In the genomic region with DNA sequence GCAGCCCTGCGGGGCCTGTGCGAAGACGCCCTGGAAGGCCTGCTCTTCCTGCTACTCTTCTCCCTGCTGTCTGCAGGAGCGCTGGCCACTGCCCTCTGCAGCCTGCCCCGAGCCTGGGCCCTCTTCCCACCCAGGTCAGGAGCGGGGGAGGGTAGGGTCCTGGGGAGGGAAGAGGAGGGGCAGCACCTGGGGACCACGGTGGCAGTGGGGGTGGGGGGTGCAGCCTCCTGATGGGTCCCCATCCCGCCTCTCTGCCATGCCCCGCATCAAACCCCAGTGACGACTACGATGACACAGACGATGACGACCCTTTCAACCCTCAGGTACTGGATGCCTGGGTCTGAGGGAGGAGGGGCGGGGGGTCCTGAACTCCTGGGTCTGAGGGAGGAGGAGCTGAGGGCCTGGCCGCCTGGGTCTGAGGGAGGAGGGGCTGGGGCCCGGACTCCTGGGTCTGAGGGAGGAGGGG, we compare ENCODE assay signal across 23 cellular contexts. TPM values are rescaled to one million over a fixed set of nuclear protein-coding genes. Genes with fewer than 3 reads are reported as not detected.
A peak's percentile ranks its signal among the peaks of the same experiment; 100 is the strongest.
DNase-seq lines count a peak whose midpoint lies in the region; ATAC-seq and TF ChIP-seq lines count a peak whose summit lies in the region.
"Had no signal": no experiment of that assay in that cellular context is flagged by ENCODE, and none has a peak within 500 bp of the region (broad histone marks: within the 10 kb centered on the region; RNA-seq: fewer than 3 reads in every experiment).

No MANE protein-coding gene starts in this region.

- H3K79me1 ChIP-seq in neuronal stem cell (ENCODE audit: low read depth, low read length) = peaks cover 8% of the 10 kb centered on the region

- no peak overlapping the region for H3K27ac ChIP-seq in GM23338 (ENCODE audit: low read depth)
- H3K27ac ChIP-seq in neuronal stem cell (replicated peaks; ENCODE audit: low read length) = peak overlapping the region; percentile 65
- H3K27ac ChIP-seq: left lung, thoracic aorta had no signal

- H3K27me3 ChIP-seq in GM23338 (ENCODE audit: insufficient read depth) (0 out of 2 replicates have a peak, but pooled peaks cover 3% of the 10 kb centered on the region), neuronal stem cell (ENCODE audit: control insufficient read depth in 3 of 3, insufficient read depth in 3 of 3, low read depth in 1 of 3, low read length in 3 of 3) (no peaks in the 10 kb centered on the region)

- peaks cover 31% of the 10 kb centered on the region for H3K27me3 Mint-ChIP-seq in GM23338 (ENCODE audit: insufficient read depth, low read depth, poor library complexity)
- no peaks in the 10 kb centered on the region for H3K27me3 Mint-ChIP-seq in Calu3 (ENCODE audit: unreplicated experiment)
- H3K27me3 Mint-ChIP-seq: brain had no signal

- peak overlapping the region; percentile 49 for H3K4me3 ChIP-seq in GM23338
- no peak overlapping the region for H3K4me3 ChIP-seq in neuronal stem cell (ENCODE audit: low read length in 2 of 2)
- H3K4me3 ChIP-seq: left lung, thoracic aorta had no signal

- intact Hi-C loops in Calu3 (cut with micrococcal nuclease; ENCODE audit: unreplicated experiment) = no loop called here

- no TSS peak for BruUV-seq in Calu3 (replicated peaks; lab: Mats Ljungman, UMichigan)

- H2AFZ ChIP-seq in GM23338 (no peak overlapping the region), neuronal stem cell (ENCODE audit: low read length) (no peak overlapping the region)

- peaks cover 3% of the 10 kb centered on the region for H4K20me1 ChIP-seq in GM23338 (replicated peaks; ENCODE audit: insufficient read depth)

- peaks cover 0 to 2% of the 10 kb centered on the region in 2 donors for H3K9me3 ChIP-seq in neuronal stem cell (replicated peaks in 1 of 2; ENCODE audit: control insufficient read depth in 2 of 2, insufficient read depth in 1 of 2, low read depth in 1 of 2, low read length in 2 of 2)
- H3K9me3 ChIP-seq: left lung, thoracic aorta had no signal

- DNase-seq in GM23338 (ENCODE audit: low spot score) = peak; percentile 61
- peak; percentile 54 for DNase-seq in ecto neural progenitor cell (ENCODE audit: low spot score)
- DNase-seq in neuronal stem cell (ENCODE audit: low spot score) = no peak
- DNase-seq in Calu3 = no peak
- DNase-seq in GM10266 (ENCODE audit: extremely low spot score) = no peak
- DNase-seq: activated CD4-positive, alpha-beta T cell treated with anti-CD3 and anti-CD28 coated beads for 1 hour; CD4-positive, alpha-beta memory T cell; DMS53; foreskin melanocyte; left lung; NCI-H2081 treated with DMSO at 0.1 percent for 48 hours; NCI-H446 treated with DMSO at 0.1 percent for 48 hours; stimulated activated CD4-positive, alpha-beta T cell treated with anti-CD3 and anti-CD28 coated beads, Interleukin-12 subunit alpha, Interleukin-12 subunit beta, amount 100 ng/mL, for 4 hours; stimulated activated CD8-positive, alpha-beta memory T cell treated with anti-CD3 and anti-CD28 coated beads, Interleukin-4, amount 100 ng/mL, for 48 hours; SW 1271 had no signal

- H3K9me2 ChIP-seq in GM23338 (ENCODE audit: insufficient read depth) = no peaks in the 10 kb centered on the region

- peak overlapping the region; percentile 62 for H3K23ac ChIP-seq in neuronal stem cell (ENCODE audit: low read depth, low read length, poor library complexity)

- no peak overlapping the region for H4K8ac ChIP-seq in neuronal stem cell (ENCODE audit: low read depth, low read length)

- H3K4ac ChIP-seq in neuronal stem cell (ENCODE audit: low read length) = no peak overlapping the region

- H3K4me2 ChIP-seq in GM23338 (peak overlapping the region; percentile 78), neuronal stem cell (ENCODE audit: insufficient read depth, low read length, poor library complexity, severe bottlenecking) (peak overlapping the region; percentile 41)

- H3K36me3 Mint-ChIP-seq in GM23338 (ENCODE audit: low read depth) = peaks cover 15% of the 10 kb centered on the region
- H3K36me3 Mint-ChIP-seq in Calu3 (ENCODE audit: insufficient read depth, unreplicated experiment) = peaks cover 61% of the 10 kb centered on the region
- H3K36me3 Mint-ChIP-seq: activated naive CD8-positive, alpha-beta T cell treated with anti-CD3 and anti-CD28 coated beads for 36 hours had no signal

- H2AK5ac ChIP-seq in neuronal stem cell (ENCODE audit: low read depth, low read length) = peak overlapping the region; percentile 67

- H3K4me1 Mint-ChIP-seq in GM23338 = peaks cover 50% of the 10 kb centered on the region
- H3K4me1 Mint-ChIP-seq in Calu3 (ENCODE audit: low read depth, unreplicated experiment) = peaks cover 42% of the 10 kb centered on the region

- ATAC-seq in GM23338 (peak; percentile 24), HG03159 (IDR thresholded peaks at IDR 0.05; ENCODE audit: unreplicated experiment) (no peak)
- ATAC-seq: left lung had no signal

- H3K36me3 ChIP-seq in GM23338 (ENCODE audit: insufficient read depth) (no peaks in the 10 kb centered on the region), neuronal stem cell (replicated peaks in 1 of 2; ENCODE audit: control insufficient read depth in 2 of 2, insufficient read depth in 2 of 2, low read length in 2 of 2) (peaks cover 23 to 35% of the 10 kb centered on the region in 2 donors)
- H3K36me3 ChIP-seq: thoracic aorta had no signal

- H4K91ac ChIP-seq in neuronal stem cell (ENCODE audit: low read depth, low read length, poor library complexity) = no peak overlapping the region

- WGBS in neuronal stem cell (ENCODE audit: extremely low coverage in 2 of 2, insufficient read length in 2 of 2, insufficient replicate concordance in 1 of 2), 2 donors = no CpG with 5 or more reads among the region's 16 CpGs

- H3K14ac ChIP-seq in neuronal stem cell (ENCODE audit: low read length) = no peak overlapping the region

- H3K27ac Mint-ChIP-seq in GM23338 = no peak overlapping the region
- H3K27ac Mint-ChIP-seq in Calu3 (ENCODE audit: unreplicated experiment) = no peak overlapping the region
- H3K27ac Mint-ChIP-seq: dendritic cell treated with granulocyte-macrophage colony-stimulating factor and Interleukin-4, amounts not matched to agents 40 ng/mL and 50 ng/mL, for 4 days had no signal

- no peak overlapping the region for H2BK12ac ChIP-seq in neuronal stem cell (ENCODE audit: low read length)

- H2BK5ac ChIP-seq in neuronal stem cell (ENCODE audit: low read length) = no peak overlapping the region

- no peaks in the 10 kb centered on the region for H3K79me2 ChIP-seq in GM23338 (replicated peaks; ENCODE audit: insufficient read depth)

- H3K9ac ChIP-seq in neuronal stem cell (ENCODE audit: low read depth, low read length, poor library complexity) = peak overlapping the region; percentile 82

- H3K4me3 Mint-ChIP-seq in GM23338 (0 out of 3 replicates have a peak overlapping the region, but pooled peaks have one; percentile 23), Calu3 (ENCODE audit: low read depth, unreplicated experiment) (no peak overlapping the region)
- H3K4me3 Mint-ChIP-seq: dendritic cell treated with granulocyte-macrophage colony-stimulating factor and Interleukin-4, amounts not matched to agents 40 ng/mL and 50 ng/mL, for 4 days had no signal

- H3K9me3 Mint-ChIP-seq in GM23338 (no peaks in the 10 kb centered on the region; the same call in 2 of the 3 replicates), Calu3 (ENCODE audit: low read depth, unreplicated experiment) (no peaks in the 10 kb centered on the region)
- H3K9me3 Mint-ChIP-seq: activated naive CD8-positive, alpha-beta T cell treated with anti-CD3 and anti-CD28 coated beads for 36 hours; brain; CD4-positive, alpha-beta memory T cell; dendritic cell treated with granulocyte-macrophage colony-stimulating factor and Interleukin-4, amounts not matched to agents 40 ng/mL and 50 ng/mL, for 4 days had no signal

- H2BK15ac ChIP-seq in neuronal stem cell (ENCODE audit: low read length) = no peak overlapping the region

- H3F3A ChIP-seq in GM23338 (replicated peaks; ENCODE audit: low read depth) = no peaks in the 10 kb centered on the region

- H2BK120ac ChIP-seq in neuronal stem cell (ENCODE audit: low read depth, low read length) = no peak overlapping the region

- H3K18ac ChIP-seq in neuronal stem cell (ENCODE audit: low read length) = peak overlapping the region; percentile 89

- CTCF ChIA-PET in Calu3 (lab: Charles Lee) = no interaction called here

- TF ChIP-seq CTCF in GM23338 (conservative IDR thresholded peaks at IDR 0.05; ENCODE audit: low read depth in 2 of 2) (0 out of 4 replicates have a peak, but pooled peaks of 1 of the 2 experiments have one; percentile 6), Calu3 (IDR thresholded peaks at IDR 0.05; ENCODE audit: unreplicated experiment) (no peak), GM10266 (IDR thresholded peaks at IDR 0.05; ENCODE audit: control insufficient read depth, insufficient read depth, low read depth, missing control alignments) (no peak)

- H3K4me1 ChIP-seq in GM23338 (ENCODE audit: insufficient read depth) (peaks cover 25% of the 10 kb centered on the region), neuronal stem cell (ENCODE audit: control insufficient read depth in 2 of 2, insufficient read depth in 1 of 2, low read depth in 1 of 2, low read length in 2 of 2) (peaks cover 31 to 47% of the 10 kb centered on the region in 2 donors)

TF ChIP-seq in GM23338, 12 proteins besides CTCF, POLR2A, EP300 and RAD21 (continues in another document):
- TF ChIP-seq ZNF331 (CRISPR knock-in tag; IDR thresholded peaks at IDR 0.05; ENCODE audit: low read depth) (no peak), POLR2AphosphoS5 (IDR thresholded peaks at IDR 0.05; ENCODE audit: low read depth) (no peak; the same call in 1 of the 2 replicates), CREB1 (CRISPR knock-in tag; IDR thresholded peaks at IDR 0.05; ENCODE audit: low read depth) (peak; percentile 25; the same call in 1 of the 2 replicates)

RNA-seq across cellular contexts. Expression of gene LENG8, which starts 13.4 kb away (rescaled TPM):
- total RNA-seq in GM23338 (2014; rRNA removed; shearing (Covaris generic)) = 45.6 and 74.3 TPM in 2 replicates
- polyA plus RNA-seq in GM23338 (2016; fragmentation: Nextera tagmentation; extraction: Ambion mirVana) = 41.2 and 42.1 TPM in 2 replicates
- 151 TPM for polyA plus RNA-seq in neuronal stem cell (2013, experiment 1 of 2)
- polyA plus RNA-seq in neuronal stem cell (2013, experiment 2 of 2) = 130 TPM
- 256 and 267 TPM in 2 replicates for total RNA-seq in Calu3 (2022)

RNA-seq across cellular contexts. Expression of gene TTYH1, which starts 20.3 kb away (rescaled TPM):
- total RNA-seq in GM23338 (2014; rRNA removed; shearing (Covaris generic)) = 31.8 and 40.8 TPM in 2 replicates
- polyA plus RNA-seq in GM23338 (2016; fragmentation: Nextera tagmentation; extraction: Ambion mirVana) = 18.2 and 21.5 TPM in 2 replicates
- polyA plus RNA-seq in neuronal stem cell (2013, experiment 1 of 2) = 504 TPM
- polyA plus RNA-seq in neuronal stem cell (2013, experiment 2 of 2) = 501 TPM
- total RNA-seq in Calu3 (2022) = 2.9 and 3.9 TPM in 2 replicates
- total RNA-seq: CD4-positive, alpha-beta memory T cell; left lung; pulmonary artery endothelial cell; thoracic aorta had no signal

RNA-seq across cellular contexts. Expression of gene LENG9, which starts 28.0 kb away (rescaled TPM):
- total RNA-seq in GM23338 (2014; rRNA removed; shearing (Covaris generic)) = 3.3 and 6.4 TPM in 2 replicates
- polyA plus RNA-seq in GM23338 (2016; fragmentation: Nextera tagmentation; extraction: Ambion mirVana) = 0.26 and 0.52 TPM in 2 replicates
- polyA plus RNA-seq in neuronal stem cell (2013, experiment 1 of 2) = 1.3 TPM
- 0.91 TPM for polyA plus RNA-seq in neuronal stem cell (2013, experiment 2 of 2)
- total RNA-seq in Calu3 (2022) = 14.7 and 16.4 TPM in 2 replicates

RNA-seq across cellular contexts. Expression of gene CDC42EP5, which starts 37.5 kb away (rescaled TPM):
- total RNA-seq in GM23338 (2014; rRNA removed; shearing (Covaris generic)) = 0.35 and 3.4 TPM in 2 replicates
- 1.4 and 2.3 TPM in 2 replicates for polyA plus RNA-seq in GM23338 (2016; fragmentation: Nextera tagmentation; extraction: Ambion mirVana)
- polyA plus RNA-seq in neuronal stem cell (2013, experiment 1 of 2) = 12.2 TPM
- polyA plus RNA-seq in neuronal stem cell (2013, experiment 2 of 2) = 12.5 TPM
- 12.9 and 19.7 TPM in 2 replicates for total RNA-seq in Calu3 (2022)
- total RNA-seq: CD4-positive, alpha-beta memory T cell; mononuclear cell had no signal
- polyA plus RNA-seq: CD4-positive, alpha-beta memory T cell; neural cell had no signal

Comparison
In these comparisons a context has a peak if more than half of its experiments do, and no peak if none do; other contexts are left out.
1. DNase-seq: peak in GM23338 (single experiment) and ecto neural progenitor cell (single experiment); none in neuronal stem cell (single experiment), Calu3 (single experiment) and GM10266 (single experiment).